Comparison of ENCODE assay signal across 1 cellular context in the genomic region with DNA sequence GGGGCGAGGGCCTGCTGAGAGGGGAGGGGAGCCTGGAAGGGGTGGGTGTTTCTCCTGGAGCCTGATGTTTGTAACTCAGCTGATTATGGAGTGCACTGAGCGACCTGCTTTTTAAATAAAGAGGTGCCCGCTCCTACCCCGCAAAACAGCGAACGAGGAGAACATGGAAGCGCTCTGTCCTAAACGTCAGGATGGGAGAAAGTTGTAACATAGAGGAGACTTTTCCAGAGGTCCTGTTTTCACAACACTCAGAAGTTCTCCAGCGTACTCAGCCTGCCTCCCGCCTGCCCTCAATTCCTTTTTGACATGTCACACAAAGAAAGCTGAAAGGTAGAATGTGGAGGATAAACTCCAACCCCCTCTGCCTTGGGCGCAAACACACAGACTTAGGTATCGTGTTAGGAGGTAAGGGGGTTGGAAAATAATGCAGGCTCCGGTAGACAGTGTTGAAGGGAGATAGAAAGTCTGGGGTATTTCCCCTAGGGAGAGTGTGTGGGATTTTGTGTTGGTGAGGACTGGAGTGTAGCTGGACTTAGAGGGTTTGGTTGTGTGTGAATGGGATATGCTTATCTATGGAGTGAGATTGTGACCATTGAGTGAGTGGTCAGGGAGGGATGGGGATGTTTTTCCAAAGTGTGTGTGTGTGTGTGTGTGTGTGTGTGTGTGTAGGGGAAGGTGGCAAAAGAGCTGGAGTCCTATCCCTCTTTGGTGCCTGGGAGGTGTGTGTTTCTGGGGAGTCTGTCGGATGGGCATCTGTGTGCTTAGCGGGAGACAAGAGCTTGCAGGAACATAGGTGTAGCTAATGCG.
TF ChIP-seq lines count a peak whose summit lies in the region.

No MANE protein-coding gene starts in this region.

TF ChIP-seq in SK-N-SH, 30 proteins besides CTCF, POLR2A, EP300 and RAD21 (continued from another document):
- TF ChIP-seq, protein P1, sequence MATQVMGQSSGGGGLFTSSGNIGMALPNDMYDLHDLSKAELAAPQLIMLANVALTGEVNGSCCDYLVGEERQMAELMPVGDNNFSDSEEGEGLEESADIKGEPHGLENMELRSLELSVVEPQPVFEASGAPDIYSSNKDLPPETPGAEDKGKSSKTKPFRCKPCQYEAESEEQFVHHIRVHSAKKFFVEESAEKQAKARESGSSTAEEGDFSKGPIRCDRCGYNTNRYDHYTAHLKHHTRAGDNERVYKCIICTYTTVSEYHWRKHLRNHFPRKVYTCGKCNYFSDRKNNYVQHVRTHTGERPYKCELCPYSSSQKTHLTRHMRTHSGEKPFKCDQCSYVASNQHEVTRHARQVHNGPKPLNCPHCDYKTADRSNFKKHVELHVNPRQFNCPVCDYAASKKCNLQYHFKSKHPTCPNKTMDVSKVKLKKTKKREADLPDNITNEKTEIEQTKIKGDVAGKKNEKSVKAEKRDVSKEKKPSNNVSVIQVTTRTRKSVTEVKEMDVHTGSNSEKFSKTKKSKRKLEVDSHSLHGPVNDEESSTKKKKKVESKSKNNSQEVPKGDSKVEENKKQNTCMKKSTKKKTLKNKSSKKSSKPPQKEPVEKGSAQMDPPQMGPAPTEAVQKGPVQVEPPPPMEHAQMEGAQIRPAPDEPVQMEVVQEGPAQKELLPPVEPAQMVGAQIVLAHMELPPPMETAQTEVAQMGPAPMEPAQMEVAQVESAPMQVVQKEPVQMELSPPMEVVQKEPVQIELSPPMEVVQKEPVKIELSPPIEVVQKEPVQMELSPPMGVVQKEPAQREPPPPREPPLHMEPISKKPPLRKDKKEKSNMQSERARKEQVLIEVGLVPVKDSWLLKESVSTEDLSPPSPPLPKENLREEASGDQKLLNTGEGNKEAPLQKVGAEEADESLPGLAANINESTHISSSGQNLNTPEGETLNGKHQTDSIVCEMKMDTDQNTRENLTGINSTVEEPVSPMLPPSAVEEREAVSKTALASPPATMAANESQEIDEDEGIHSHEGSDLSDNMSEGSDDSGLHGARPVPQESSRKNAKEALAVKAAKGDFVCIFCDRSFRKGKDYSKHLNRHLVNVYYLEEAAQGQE (IDR thresholded peaks at IDR 0.05; ENCODE audit: low read depth, low read length) = no peak
- TF ChIP-seq, protein P2, sequence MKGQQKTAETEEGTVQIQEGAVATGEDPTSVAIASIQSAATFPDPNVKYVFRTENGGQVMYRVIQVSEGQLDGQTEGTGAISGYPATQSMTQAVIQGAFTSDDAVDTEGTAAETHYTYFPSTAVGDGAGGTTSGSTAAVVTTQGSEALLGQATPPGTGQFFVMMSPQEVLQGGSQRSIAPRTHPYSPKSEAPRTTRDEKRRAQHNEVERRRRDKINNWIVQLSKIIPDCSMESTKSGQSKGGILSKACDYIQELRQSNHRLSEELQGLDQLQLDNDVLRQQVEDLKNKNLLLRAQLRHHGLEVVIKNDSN (IDR thresholded peaks at IDR 0.05; ENCODE audit: borderline replicate concordance, low read depth) = no peak
- TF ChIP-seq POLR2AphosphoS5 (IDR thresholded peaks at IDR 0.05; ENCODE audit: low read depth, low read length) (no peak), FOXJ3 (CRISPR knock-in tag; IDR thresholded peaks at IDR 0.05) (no peak), MXI1 (IDR thresholded peaks at IDR 0.05; ENCODE audit: low read depth, low read length) (no peak), GABPA (IDR thresholded peaks at IDR 0.05; ENCODE audit: low read depth) (no peak), NFIC (IDR thresholded peaks at IDR 0.05; ENCODE audit: borderline replicate concordance) (no peak)
- TF ChIP-seq, protein P3, sequence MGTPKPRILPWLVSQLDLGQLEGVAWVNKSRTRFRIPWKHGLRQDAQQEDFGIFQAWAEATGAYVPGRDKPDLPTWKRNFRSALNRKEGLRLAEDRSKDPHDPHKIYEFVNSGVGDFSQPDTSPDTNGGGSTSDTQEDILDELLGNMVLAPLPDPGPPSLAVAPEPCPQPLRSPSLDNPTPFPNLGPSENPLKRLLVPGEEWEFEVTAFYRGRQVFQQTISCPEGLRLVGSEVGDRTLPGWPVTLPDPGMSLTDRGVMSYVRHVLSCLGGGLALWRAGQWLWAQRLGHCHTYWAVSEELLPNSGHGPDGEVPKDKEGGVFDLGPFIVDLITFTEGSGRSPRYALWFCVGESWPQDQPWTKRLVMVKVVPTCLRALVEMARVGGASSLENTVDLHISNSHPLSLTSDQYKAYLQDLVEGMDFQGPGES (IDR thresholded peaks at IDR 0.05; ENCODE audit: low read depth, low read length) = no peak
